ENCODE assay signal across 1 cellular context in the genomic region with DNA sequence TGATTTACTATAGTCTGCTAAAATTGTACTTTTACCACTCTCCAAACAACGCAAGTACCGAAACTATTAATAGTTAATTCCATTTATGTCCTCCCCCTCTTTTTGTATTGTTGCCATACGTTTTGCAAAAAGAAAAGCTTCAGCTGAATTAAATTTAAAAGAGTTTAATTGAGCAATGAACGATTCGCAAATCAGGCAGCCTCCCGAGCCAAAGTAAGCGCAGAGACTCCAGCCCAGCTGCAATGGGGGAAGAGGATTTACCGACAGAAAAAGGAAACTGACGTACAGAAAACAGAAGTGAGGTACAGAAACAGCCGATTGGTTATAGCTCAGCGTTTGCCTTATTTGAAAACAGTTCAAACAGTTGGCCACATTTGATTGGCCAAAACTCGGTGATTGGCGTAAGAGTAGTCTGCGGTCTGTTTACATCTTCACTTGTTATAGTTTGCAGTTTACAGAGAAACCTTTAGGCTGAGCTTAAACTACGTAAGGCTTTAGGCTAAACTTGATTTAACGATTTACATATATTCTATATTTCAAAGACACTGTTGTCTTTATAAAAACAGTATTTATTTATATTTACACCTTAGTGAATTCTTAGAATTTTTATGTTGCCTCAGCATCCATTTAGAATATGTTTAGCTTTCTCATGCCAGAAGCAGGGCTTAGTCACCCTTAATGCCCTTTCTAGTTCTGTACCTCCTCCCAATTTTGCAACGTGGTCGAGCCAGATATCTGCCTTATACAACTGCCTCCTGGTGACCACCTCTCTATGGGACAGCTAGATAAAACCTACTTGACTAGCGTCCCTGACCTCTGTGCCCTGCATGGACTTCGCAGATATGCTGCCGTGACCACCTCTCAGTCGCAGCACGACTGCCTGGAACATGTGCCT.
A peak's percentile ranks its signal among the peaks of the same experiment; 100 is the strongest.
TF ChIP-seq lines count a peak whose summit lies in the region.

No MANE protein-coding gene starts in this region.

TF ChIP-seq in K562, 482 proteins besides CTCF, POLR2A, EP300 and RAD21 (continued from another document):
- TF ChIP-seq, protein P1, sequence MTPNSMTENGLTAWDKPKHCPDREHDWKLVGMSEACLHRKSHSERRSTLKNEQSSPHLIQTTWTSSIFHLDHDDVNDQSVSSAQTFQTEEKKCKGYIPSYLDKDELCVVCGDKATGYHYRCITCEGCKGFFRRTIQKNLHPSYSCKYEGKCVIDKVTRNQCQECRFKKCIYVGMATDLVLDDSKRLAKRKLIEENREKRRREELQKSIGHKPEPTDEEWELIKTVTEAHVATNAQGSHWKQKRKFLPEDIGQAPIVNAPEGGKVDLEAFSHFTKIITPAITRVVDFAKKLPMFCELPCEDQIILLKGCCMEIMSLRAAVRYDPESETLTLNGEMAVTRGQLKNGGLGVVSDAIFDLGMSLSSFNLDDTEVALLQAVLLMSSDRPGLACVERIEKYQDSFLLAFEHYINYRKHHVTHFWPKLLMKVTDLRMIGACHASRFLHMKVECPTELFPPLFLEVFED (CRISPR knock-in tag; conservative IDR thresholded peaks at IDR 0.05) = no peak; the same call in 1 of the 2 replicates
- peak; percentile 83 for TF ChIP-seq LCOR (CRISPR knock-in tag; IDR thresholded peaks at IDR 0.05)
- TF ChIP-seq, protein P2, sequence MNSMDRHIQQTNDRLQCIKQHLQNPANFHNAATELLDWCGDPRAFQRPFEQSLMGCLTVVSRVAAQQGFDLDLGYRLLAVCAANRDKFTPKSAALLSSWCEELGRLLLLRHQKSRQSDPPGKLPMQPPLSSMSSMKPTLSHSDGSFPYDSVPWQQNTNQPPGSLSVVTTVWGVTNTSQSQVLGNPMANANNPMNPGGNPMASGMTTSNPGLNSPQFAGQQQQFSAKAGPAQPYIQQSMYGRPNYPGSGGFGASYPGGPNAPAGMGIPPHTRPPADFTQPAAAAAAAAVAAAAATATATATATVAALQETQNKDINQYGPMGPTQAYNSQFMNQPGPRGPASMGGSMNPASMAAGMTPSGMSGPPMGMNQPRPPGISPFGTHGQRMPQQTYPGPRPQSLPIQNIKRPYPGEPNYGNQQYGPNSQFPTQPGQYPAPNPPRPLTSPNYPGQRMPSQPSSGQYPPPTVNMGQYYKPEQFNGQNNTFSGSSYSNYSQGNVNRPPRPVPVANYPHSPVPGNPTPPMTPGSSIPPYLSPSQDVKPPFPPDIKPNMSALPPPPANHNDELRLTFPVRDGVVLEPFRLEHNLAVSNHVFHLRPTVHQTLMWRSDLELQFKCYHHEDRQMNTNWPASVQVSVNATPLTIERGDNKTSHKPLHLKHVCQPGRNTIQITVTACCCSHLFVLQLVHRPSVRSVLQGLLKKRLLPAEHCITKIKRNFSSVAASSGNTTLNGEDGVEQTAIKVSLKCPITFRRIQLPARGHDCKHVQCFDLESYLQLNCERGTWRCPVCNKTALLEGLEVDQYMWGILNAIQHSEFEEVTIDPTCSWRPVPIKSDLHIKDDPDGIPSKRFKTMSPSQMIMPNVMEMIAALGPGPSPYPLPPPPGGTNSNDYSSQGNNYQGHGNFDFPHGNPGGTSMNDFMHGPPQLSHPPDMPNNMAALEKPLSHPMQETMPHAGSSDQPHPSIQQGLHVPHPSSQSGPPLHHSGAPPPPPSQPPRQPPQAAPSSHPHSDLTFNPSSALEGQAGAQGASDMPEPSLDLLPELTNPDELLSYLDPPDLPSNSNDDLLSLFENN (IDR thresholded peaks at IDR 0.05; ENCODE audit: low read depth in 2 of 2, low read length in 2 of 2) = peak in 1 of 2 experiments; percentile 94; a peak in 2 of 4 replicates
- TF ChIP-seq BHLHE40 (IDR thresholded peaks at IDR 0.05; ENCODE audit: low read length) = peak; percentile 88
- TF ChIP-seq RBM34 (IDR thresholded peaks at IDR 0.05; ENCODE audit: borderline replicate concordance, insufficient read depth, low read length) = no peak
- TF ChIP-seq CBFA2T2 (conservative IDR thresholded peaks at IDR 0.05) = peak; percentile 99
- no peak for TF ChIP-seq ETS2 (tag; IDR thresholded peaks at IDR 0.05; ENCODE audit: borderline replicate concordance, poor library complexity, severe bottlenecking)
- TF ChIP-seq FOXJ2 (tag; IDR thresholded peaks at IDR 0.05) = no peak
- TF ChIP-seq IFI16 (CRISPR knock-in tag; IDR thresholded peaks at IDR 0.05) = no peak
- no peak for TF ChIP-seq NR3C1 (CRISPR knock-in tag; IDR thresholded peaks at IDR 0.05)
- TF ChIP-seq CBX5 (IDR thresholded peaks at IDR 0.05; ENCODE audit: borderline replicate concordance, low read depth) = no peak
- TF ChIP-seq NR4A1 (CRISPR knock-in tag; IDR thresholded peaks at IDR 0.05) = no peak
- 0 out of 2 replicates have a peak, but pooled peaks have one; percentile 66 for TF ChIP-seq NR4A1 (tag; IDR thresholded peaks at IDR 0.05)
- TF ChIP-seq HNRNPH1 (optimal IDR thresholded peaks at IDR 0.05; ENCODE audit: low read depth, low read length) = no peak
- TF ChIP-seq, protein P3, sequence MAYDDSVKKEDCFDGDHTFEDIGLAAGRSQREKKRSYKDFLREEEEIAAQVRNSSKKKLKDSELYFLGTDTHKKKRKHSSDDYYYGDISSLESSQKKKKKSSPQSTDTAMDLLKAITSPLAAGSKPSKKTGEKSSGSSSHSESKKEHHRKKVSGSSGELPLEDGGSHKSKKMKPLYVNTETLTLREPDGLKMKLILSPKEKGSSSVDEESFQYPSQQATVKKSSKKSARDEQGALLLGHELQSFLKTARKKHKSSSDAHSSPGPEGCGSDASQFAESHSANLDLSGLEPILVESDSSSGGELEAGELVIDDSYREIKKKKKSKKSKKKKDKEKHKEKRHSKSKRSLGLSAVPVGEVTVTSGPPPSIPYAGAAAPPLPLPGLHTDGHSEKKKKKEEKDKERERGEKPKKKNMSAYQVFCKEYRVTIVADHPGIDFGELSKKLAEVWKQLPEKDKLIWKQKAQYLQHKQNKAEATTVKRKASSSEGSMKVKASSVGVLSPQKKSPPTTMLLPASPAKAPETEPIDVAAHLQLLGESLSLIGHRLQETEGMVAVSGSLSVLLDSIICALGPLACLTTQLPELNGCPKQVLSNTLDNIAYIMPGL (CRISPR knock-in tag; IDR thresholded peaks at IDR 0.05) = no peak
- TF ChIP-seq ZNF589 (CRISPR knock-in tag; IDR thresholded peaks at IDR 0.05; ENCODE audit: low read depth) = no peak; the same call in 1 of the 2 replicates
- TF ChIP-seq ZZZ3 (IDR thresholded peaks at IDR 0.05) = no peak
- peak; percentile 79 for TF ChIP-seq ZNF175 (CRISPR knock-in tag; IDR thresholded peaks at IDR 0.05; ENCODE audit: low read depth)
- peak; percentile 89 for TF ChIP-seq ELF4 (CRISPR knock-in tag; IDR thresholded peaks at IDR 0.05)
- peak; percentile 46; the same call in 1 of the 2 replicates for TF ChIP-seq ZNF23 (CRISPR knock-in tag; IDR thresholded peaks at IDR 0.05)
- peak; percentile 100 for TF ChIP-seq FOXM1 (IDR thresholded peaks at IDR 0.05; ENCODE audit: low read depth)
- TF ChIP-seq FOXM1 (CRISPR knock-in tag; IDR thresholded peaks at IDR 0.05; ENCODE audit: low read depth) = peak; percentile 99
